Comparison of ENCODE assay signal across 8 cellular contexts in genomic region chr2:144659731-144660275, GRCh38.
DNase-seq lines count a peak whose midpoint lies in the region; ATAC-seq and TF ChIP-seq lines count a peak whose summit lies in the region.

No MANE protein-coding gene starts in this region.

- peak; percentile 97 for ATAC-seq in activated naive CD8-positive, alpha-beta T cell treated with anti-CD3 and anti-CD28 coated beads, Interleukin-2, amount 50 U/mL, for 24 hours
- peak; percentile 27 to 41 for ATAC-seq in naive thymus-derived CD8-positive, alpha-beta T cell
- no peak for ATAC-seq in GM18858 (IDR thresholded peaks at IDR 0.05; ENCODE audit: unreplicated experiment)

- H3K36me3 ChIP-seq in MG63 (no peaks in the 10 kb centered on the region), A673 (ENCODE audit: insufficient read depth, low read length, poor library complexity, severe bottlenecking) (no peaks in the 10 kb centered on the region)

- H3K4me3 Mint-ChIP-seq in activated naive CD8-positive, alpha-beta T cell treated with anti-CD3 and anti-CD28 coated beads, Interleukin-2, amount 50 U/mL, for 24 hours, result no peak overlapping the region
- H3K4me3 Mint-ChIP-seq in naive thymus-derived CD8-positive, alpha-beta T cell, result peak overlapping the region in 1 of 10 donors; percentile 35

- no peak for TF ChIP-seq CTCF in A673 (conservative IDR thresholded peaks at IDR 0.05; ENCODE audit: low read depth, low read length)

- H3K4me3 ChIP-seq in MG63 (no peak overlapping the region), A673 (ENCODE audit: low read depth, low read length, poor library complexity, severe bottlenecking) (no peak overlapping the region)

- peaks cover 2% of the 10 kb centered on the region for H3K27me3 Mint-ChIP-seq in activated naive CD8-positive, alpha-beta T cell treated with anti-CD3 and anti-CD28 coated beads, Interleukin-2, amount 50 U/mL, for 24 hours
- H3K27me3 Mint-ChIP-seq in naive thymus-derived CD8-positive, alpha-beta T cell, result peaks cover 0 to 5% (median 0%) of the 10 kb centered on the region in 5 donors

- no TSS peak for BruUV-seq in A673 (replicated peaks; lab: Mats Ljungman, UMichigan)

- no peak overlapping the region for H3K27ac ChIP-seq in A673 (ENCODE audit: low read depth, low read length, poor library complexity, severe bottlenecking)

- H3K27me3 ChIP-seq in MG63 (no peaks in the 10 kb centered on the region), A673 (replicated peaks; ENCODE audit: insufficient read depth, low read depth, low read length, poor library complexity) (no peaks in the 10 kb centered on the region)

- H3K9me3 ChIP-seq in MG63, result no peaks in the 10 kb centered on the region
- H3K9me3 ChIP-seq in A673 (ENCODE audit: low read depth, low read length, poor library complexity, severe bottlenecking), result no peaks in the 10 kb centered on the region

- H3K4me1 Mint-ChIP-seq in activated naive CD8-positive, alpha-beta T cell treated with anti-CD3 and anti-CD28 coated beads, Interleukin-2, amount 50 U/mL, for 24 hours, result peaks cover 10% of the 10 kb centered on the region
- H3K4me1 Mint-ChIP-seq in naive thymus-derived CD8-positive, alpha-beta T cell, result peaks cover 0 to 22% (median 0%) of the 10 kb centered on the region in 4 donors

- no peaks in the 10 kb centered on the region for H3K9me3 Mint-ChIP-seq in activated naive CD8-positive, alpha-beta T cell treated with anti-CD3 and anti-CD28 coated beads, Interleukin-2, amount 50 U/mL, for 24 hours
- H3K9me3 Mint-ChIP-seq in naive thymus-derived CD8-positive, alpha-beta T cell, result no peaks in the 10 kb centered on the region

- H3K4me1 ChIP-seq in A673 (ENCODE audit: insufficient read depth, low read length, poor library complexity, severe bottlenecking), result no peaks in the 10 kb centered on the region

- H3K27ac Mint-ChIP-seq in activated naive CD8-positive, alpha-beta T cell treated with anti-CD3 and anti-CD28 coated beads, Interleukin-2, amount 50 U/mL, for 24 hours, result peak overlapping the region; percentile 7
- peak overlapping the region in 3 of 10 donors; percentile 41 to 89 (median 58) for H3K27ac Mint-ChIP-seq in naive thymus-derived CD8-positive, alpha-beta T cell

- intact Hi-C loops in A673 (cut with micrococcal nuclease; ENCODE audit: unreplicated experiment), result no loop called here

- POLR2A ChIA-PET in naive thymus-derived CD8-positive, alpha-beta T cell (lab: Charles Lee), result no interaction called here
- POLR2A ChIA-PET in A673 (lab: Charles Lee; ENCODE audit: low non-redundant PET), result no interaction called here

- no peaks in the 10 kb centered on the region for H3K36me3 Mint-ChIP-seq in activated naive CD8-positive, alpha-beta T cell treated with anti-CD3 and anti-CD28 coated beads, Interleukin-2, amount 50 U/mL, for 24 hours (ENCODE audit: low read depth)
- no peaks in the 10 kb centered on the region for H3K36me3 Mint-ChIP-seq in naive thymus-derived CD8-positive, alpha-beta T cell

- DNase-seq in AG20443 (ENCODE audit: low spot score) (peak; percentile 57), MG63 (peak; percentile 98), ecto neural progenitor cell (ENCODE audit: low spot score) (no peak), A673 (ENCODE audit: low spot score) (no peak), NCI-H2227 treated with DMSO at 0.1 percent for 48 hours (lab: John Stamatoyannopoulos, UW) (no peak)
- peak; percentile 26 for DNase-seq in activated naive CD8-positive, alpha-beta T cell treated with anti-CD3 and anti-CD28 coated beads, Interleukin-2, amount 50 U/mL, for 24 hours
- peak in 3 of 10 donors; percentile 7 to 34 (median 31) for DNase-seq in naive thymus-derived CD8-positive, alpha-beta T cell

- CTCF ChIA-PET in A673 (lab: Charles Lee), result no interaction called here

Comparison
In these comparisons a context has a peak if more than half of its experiments do, and no peak if none do; other contexts are left out.
1. DNase-seq: peak in AG20443 (single experiment), MG63 (single experiment) and activated naive CD8-positive, alpha-beta T cell treated with anti-CD3 and anti-CD28 coated beads, Interleukin-2, amount 50 U/mL, for 24 hours (single experiment); none in ecto neural progenitor cell (single experiment), A673 (single experiment) and NCI-H2227 treated with DMSO at 0.1 percent for 48 hours (single experiment).